ENCODE assay signal across 18 cellular contexts in the genomic region with DNA sequence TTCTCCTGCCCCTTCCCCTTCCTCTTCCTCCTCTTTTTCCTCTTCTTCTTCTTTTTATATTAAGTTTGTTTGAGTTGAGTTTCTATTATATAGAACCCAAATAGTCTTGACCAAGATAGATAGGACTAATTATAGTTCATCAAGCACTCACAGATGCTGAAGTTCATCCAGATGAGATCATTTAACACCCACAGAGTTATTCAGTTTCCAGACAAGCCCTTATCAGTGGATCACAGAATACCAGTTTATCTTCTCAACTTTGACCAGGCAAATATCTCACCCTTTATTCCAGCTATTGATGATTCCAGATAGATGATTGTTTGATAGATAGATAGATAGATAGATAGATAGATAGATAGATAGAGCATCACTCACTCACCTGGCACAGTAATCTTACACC.
DNase-seq lines count a peak whose midpoint lies in the region; ATAC-seq and TF ChIP-seq lines count a peak whose summit lies in the region.
"Had no signal": no experiment of that assay in that cellular context is flagged by ENCODE, and none has a peak within 500 bp of the region (broad histone marks: within the 10 kb centered on the region; RNA-seq: fewer than 3 reads in every experiment).

No MANE protein-coding gene starts in this region.

- intact Hi-C loops in lower lobe of right lung (cut with DNase I): no loop called here

- ATAC-seq in lower lobe of right lung (no peak), GM21529 (IDR thresholded peaks at IDR 0.05; ENCODE audit: unreplicated experiment) (no peak)
- ATAC-seq: GM12878 had no signal

- no peak overlapping the region for H3K18ac ChIP-seq in mesendoderm (ENCODE audit: low read length)

- H3K9me3 ChIP-seq in HEK293 (ENCODE audit: control insufficient read depth, insufficient read depth, low read depth, low read length) (no peaks in the 10 kb centered on the region), lower lobe of right lung (no peaks in the 10 kb centered on the region), smooth muscle cell (replicated peaks; ENCODE audit: low read depth) (no peaks in the 10 kb centered on the region)
- H3K9me3 ChIP-seq: BE2C had no signal

- no peaks in the 10 kb centered on the region for H3K27me3 ChIP-seq in lower lobe of right lung (ENCODE audit: low read depth)
- H3K27me3 ChIP-seq in smooth muscle cell (ENCODE audit: low read depth): no peaks in the 10 kb centered on the region
- no peaks in the 10 kb centered on the region for H3K27me3 ChIP-seq in mesendoderm (ENCODE audit: insufficient read depth, low read length, poor library complexity)
- H3K27me3 ChIP-seq: BE2C had no signal

- H4K20me1 ChIP-seq in smooth muscle cell (ENCODE audit: low read depth): no peaks in the 10 kb centered on the region

- CTCF ChIA-PET in HEK293 (lab: Yijun Ruan, JAX): no interaction called here

- no peak for DNase-seq in lower lobe of right lung
- DNase-seq in smooth muscle cell (lab: John Stamatoyannopoulos, UW; ENCODE audit: unreplicated experiment): no peak
- no peak for DNase-seq in NCI-H1092 treated with DMSO at 0.1 percent for 48 hours (lab: John Stamatoyannopoulos, UW)
- DNase-seq in mesendoderm: no peak
- DNase-seq: ACHN; BE2C; C1 segment of cervical spinal cord; CD4-positive, CD25-positive, alpha-beta regulatory T cell; CD8-positive, alpha-beta memory T cell; COR-L47; DMS 273 treated with DMSO at 0.1 percent for 48 hours; DMS53; DND-41; EL; H9 had no signal

- no peaks in the 10 kb centered on the region for H3K4me1 ChIP-seq in HEK293 (ENCODE audit: control insufficient read depth, insufficient read depth, low read length)
- peaks cover 25% of the 10 kb centered on the region for H3K4me1 ChIP-seq in lower lobe of right lung
- H3K4me1 ChIP-seq in smooth muscle cell (ENCODE audit: low read depth): no peaks in the 10 kb centered on the region
- no peaks in the 10 kb centered on the region for H3K4me1 ChIP-seq in mesendoderm (ENCODE audit: control insufficient read depth, low read depth, low read length)
- H3K4me1 ChIP-seq: BE2C had no signal

- peaks cover 5% of the 10 kb centered on the region for H3F3A ChIP-seq in smooth muscle cell (ENCODE audit: low read depth)

- POLR2A ChIA-PET in HEK293 (lab: Yijun Ruan, JAX): no interaction called here

- H3K27ac ChIP-seq in HEK293 (ENCODE audit: extremely low read depth, low read depth, low read length) (no peak overlapping the region), lower lobe of right lung (peak overlapping the region; percentile 82), smooth muscle cell (ENCODE audit: low read depth) (peak overlapping the region; percentile 88), mesendoderm (ENCODE audit: low read depth, low read length) (no peak overlapping the region)

- H2AFZ ChIP-seq in smooth muscle cell (ENCODE audit: low read depth): no peak overlapping the region

- H2BK120ac ChIP-seq in mesendoderm (ENCODE audit: low read depth, low read length): no peak overlapping the region

- H3K4me3 ChIP-seq in HEK293 (ENCODE audit: low read depth, low read length) (no peak overlapping the region), lower lobe of right lung (no peak overlapping the region), smooth muscle cell (no peak overlapping the region), mesendoderm (ENCODE audit: low read length) (no peak overlapping the region)
- H3K4me3 ChIP-seq: GM12878 had no signal

- H3K4ac ChIP-seq in mesendoderm (ENCODE audit: low read depth, low read length): no peak overlapping the region

- H3K4me2 ChIP-seq in smooth muscle cell (peak overlapping the region; percentile 78), mesendoderm (ENCODE audit: low read length) (no peak overlapping the region)

- H2BK5ac ChIP-seq in mesendoderm (ENCODE audit: low read length): no peak overlapping the region

- H3K79me2 ChIP-seq in smooth muscle cell (ENCODE audit: low read depth): no peaks in the 10 kb centered on the region
- H3K79me2 ChIP-seq in mesendoderm (ENCODE audit: control insufficient read depth, insufficient read depth, low read length): no peaks in the 10 kb centered on the region

- H3K36me3 ChIP-seq in HEK293 (ENCODE audit: control insufficient read depth in 2 of 2, insufficient read depth in 1 of 2, low read length in 2 of 2) (no peaks in the 10 kb centered on the region), lower lobe of right lung (no peaks in the 10 kb centered on the region), smooth muscle cell (ENCODE audit: low read depth) (no peaks in the 10 kb centered on the region), mesendoderm (ENCODE audit: control insufficient read depth, insufficient read depth, low read length) (no peaks in the 10 kb centered on the region)
- H3K36me3 ChIP-seq: BE2C had no signal

- no peak overlapping the region for H3K56ac ChIP-seq in mesendoderm (ENCODE audit: low read length)

- H2AK5ac ChIP-seq in mesendoderm (ENCODE audit: low read length): no peak overlapping the region

- H3K9ac ChIP-seq in smooth muscle cell (ENCODE audit: low read depth) (no peak overlapping the region), mesendoderm (ENCODE audit: low read length) (no peak overlapping the region)

- no peak overlapping the region for H3K23ac ChIP-seq in mesendoderm (ENCODE audit: low read length)

- H4K8ac ChIP-seq in mesendoderm (ENCODE audit: low read depth, low read length): no peak overlapping the region

- no peak overlapping the region for H4K5ac ChIP-seq in mesendoderm (ENCODE audit: low read length)

- no peak for TF ChIP-seq CTCF in HEK293 (tag by site-specific recombination; IDR thresholded peaks at IDR 0.05)
- no peak for TF ChIP-seq CTCF in lower lobe of right lung (IDR thresholded peaks at IDR 0.05)
- no peak for TF ChIP-seq CTCF in smooth muscle cell (IDR thresholded peaks at IDR 0.05; ENCODE audit: borderline replicate concordance, insufficient read depth, poor library complexity, severe bottlenecking)

- H3K79me1 ChIP-seq in mesendoderm (ENCODE audit: low read length): no peaks in the 10 kb centered on the region

- no peak overlapping the region for H2BK15ac ChIP-seq in mesendoderm (replicated peaks; ENCODE audit: low read depth)

TF ChIP-seq in HEK293, 187 proteins besides CTCF, POLR2A, EP300 and RAD21:
- TF ChIP-seq ZBTB17 (tag by site-specific recombination; IDR thresholded peaks at IDR 0.05) (peak; percentile 66; the same call in 1 of the 2 replicates), ZBTB48 (tag by site-specific recombination; IDR thresholded peaks at IDR 0.05) (no peak)
TF ChIP-seq in HEK293: peak in this region for 1.

Comparison
In these comparisons a context has a peak if more than half of its experiments do, and no peak if none do; other contexts are left out.
1. H3K27ac ChIP-seq: peak in lower lobe of right lung (single experiment) and smooth muscle cell (single experiment); none in HEK293 (single experiment) and mesendoderm (single experiment).